ENCODE assay signal across 26 cellular contexts in genomic region chr2:129720360-129720759, GRCh38.
DNase-seq lines count a peak whose midpoint lies in the region; FAIRE-seq and TF ChIP-seq lines count a peak whose summit lies in the region.
"Had no signal": no experiment of that assay in that cellular context is flagged by ENCODE, and none has a peak within 500 bp of the region (broad histone marks: within the 10 kb centered on the region; RNA-seq: fewer than 3 reads in every experiment).

No MANE protein-coding gene starts in this region.

- no peaks in the 10 kb centered on the region for H3K27me3 Mint-ChIP-seq in osteocyte (ENCODE audit: unreplicated experiment)

- intact Hi-C loops in esophagus muscularis mucosa (cut with DNase I): no loop called here

- no peak for TF ChIP-seq RAD21 in Ishikawa (IDR thresholded peaks at IDR 0.05; ENCODE audit: low read depth)

- H3K36me3 Mint-ChIP-seq in osteocyte (ENCODE audit: unreplicated experiment): no peaks in the 10 kb centered on the region
- H3K36me3 Mint-ChIP-seq: CD14-positive monocyte; CD4-positive, alpha-beta memory T cell; CD4-positive, CD25-positive, alpha-beta regulatory T cell; CD8-positive, alpha-beta memory T cell had no signal

- no peak overlapping the region for H3K4me3 ChIP-seq in esophagus muscularis mucosa
- H3K4me3 ChIP-seq: A549, BLaER1, GM12878 had no signal

- H3K27ac Mint-ChIP-seq in osteocyte (ENCODE audit: unreplicated experiment): no peak overlapping the region
- H3K27ac Mint-ChIP-seq: B cell; CD14-positive monocyte; CD4-positive, alpha-beta memory T cell; CD4-positive, CD25-positive, alpha-beta regulatory T cell; CD8-positive, alpha-beta memory T cell had no signal

- TF ChIP-seq EP300 in Ishikawa (IDR thresholded peaks at IDR 0.05; ENCODE audit: borderline replicate concordance): no peak
- no peak for TF ChIP-seq EP300 in esophagus muscularis mucosa (IDR thresholded peaks at IDR 0.05)

- H3K4me1 Mint-ChIP-seq in osteocyte (ENCODE audit: unreplicated experiment): no peaks in the 10 kb centered on the region
- H3K4me1 Mint-ChIP-seq: B cell; CD14-positive monocyte; CD4-positive, alpha-beta memory T cell; CD4-positive, CD25-positive, alpha-beta regulatory T cell; CD8-positive, alpha-beta memory T cell had no signal

- H3K9me3 Mint-ChIP-seq in osteocyte (ENCODE audit: unreplicated experiment): peaks cover 8% of the 10 kb centered on the region
- H3K9me3 Mint-ChIP-seq: CD4-positive, CD25-positive, alpha-beta regulatory T cell had no signal

- no peak overlapping the region for H3K4me3 Mint-ChIP-seq in osteocyte (ENCODE audit: unreplicated experiment)
- H3K4me3 Mint-ChIP-seq: B cell; CD14-positive monocyte; CD4-positive, alpha-beta memory T cell; CD4-positive, CD25-positive, alpha-beta regulatory T cell; CD8-positive, alpha-beta memory T cell had no signal

- no peak for FAIRE-seq in GM12891 (lab: Jason Lieb, UNC)
- FAIRE-seq: A549, GM12878, GM19239 had no signal

- H3K36me3 ChIP-seq in esophagus muscularis mucosa: no peaks in the 10 kb centered on the region
- H3K36me3 ChIP-seq: BLaER1 had no signal

- H3K9me3 ChIP-seq in esophagus muscularis mucosa: no peaks in the 10 kb centered on the region
- H3K9me3 ChIP-seq: A549, BLaER1 had no signal

- H3K27ac ChIP-seq in esophagus muscularis mucosa (replicated peaks in 1 of 4): no peak overlapping the region
- H3K27ac ChIP-seq: 22Rv1, A549, BLaER1 had no signal

- H3K27me3 ChIP-seq in esophagus muscularis mucosa: peaks cover 0 to 18% (median 0%) of the 10 kb centered on the region in 4 donors
- H3K27me3 ChIP-seq: BLaER1 had no signal

- DNase-seq in activated CD8-positive, alpha-beta memory T cell treated with anti-CD3 and anti-CD28 coated beads for 24 hours: peak; percentile 19
- no peak for DNase-seq in activated CD8-positive, alpha-beta memory T cell treated with anti-CD3 and anti-CD28 coated beads, Interleukin-2, amount 50 U/mL, for 4 hours
- peak; percentile 65 for DNase-seq in osteocyte (ENCODE audit: extremely low spot score, unreplicated experiment)
- DNase-seq in esophagus muscularis mucosa (ENCODE audit: extremely low spot score): no peak
- no peak for DNase-seq in GM12891 (ENCODE audit: insufficient read length, low spot score)
- DNase-seq: AML-193; C1 segment of cervical spinal cord; CD4-positive, alpha-beta memory T cell; CD4-positive, CD25-positive, alpha-beta regulatory T cell; CD8-positive, alpha-beta memory T cell; COR-L47; DMS 273 treated with DMSO at 0.1 percent for 48 hours; DMS153; DMS53; DMS79; DND-41; EL; GDM1 had no signal

- no peaks in the 10 kb centered on the region for H3K4me1 ChIP-seq in esophagus muscularis mucosa
- H3K4me1 ChIP-seq: A549 had no signal

- no peak for TF ChIP-seq POLR2A in esophagus muscularis mucosa (IDR thresholded peaks at IDR 0.05; ENCODE audit: low read depth)
- TF ChIP-seq POLR2A in GM12891 (IDR thresholded peaks at IDR 0.05; ENCODE audit: low read depth, low read length): no peak

- TF ChIP-seq CTCF in osteocyte (IDR thresholded peaks at IDR 0.05) (no peak), esophagus muscularis mucosa (IDR thresholded peaks at IDR 0.05) (no peak)

- 92% methylated on average over 5 of the region's 6 CpGs for WGBS in esophagus muscularis mucosa

TF ChIP-seq in Ishikawa, 13 proteins besides CTCF, POLR2A, EP300 and RAD21:
- TF ChIP-seq CREB1 (IDR thresholded peaks at IDR 0.05; ENCODE audit: low read depth) (no peak), ZBTB7A (IDR thresholded peaks at IDR 0.05; ENCODE audit: low read depth) (no peak)
- TF ChIP-seq, protein P1, sequence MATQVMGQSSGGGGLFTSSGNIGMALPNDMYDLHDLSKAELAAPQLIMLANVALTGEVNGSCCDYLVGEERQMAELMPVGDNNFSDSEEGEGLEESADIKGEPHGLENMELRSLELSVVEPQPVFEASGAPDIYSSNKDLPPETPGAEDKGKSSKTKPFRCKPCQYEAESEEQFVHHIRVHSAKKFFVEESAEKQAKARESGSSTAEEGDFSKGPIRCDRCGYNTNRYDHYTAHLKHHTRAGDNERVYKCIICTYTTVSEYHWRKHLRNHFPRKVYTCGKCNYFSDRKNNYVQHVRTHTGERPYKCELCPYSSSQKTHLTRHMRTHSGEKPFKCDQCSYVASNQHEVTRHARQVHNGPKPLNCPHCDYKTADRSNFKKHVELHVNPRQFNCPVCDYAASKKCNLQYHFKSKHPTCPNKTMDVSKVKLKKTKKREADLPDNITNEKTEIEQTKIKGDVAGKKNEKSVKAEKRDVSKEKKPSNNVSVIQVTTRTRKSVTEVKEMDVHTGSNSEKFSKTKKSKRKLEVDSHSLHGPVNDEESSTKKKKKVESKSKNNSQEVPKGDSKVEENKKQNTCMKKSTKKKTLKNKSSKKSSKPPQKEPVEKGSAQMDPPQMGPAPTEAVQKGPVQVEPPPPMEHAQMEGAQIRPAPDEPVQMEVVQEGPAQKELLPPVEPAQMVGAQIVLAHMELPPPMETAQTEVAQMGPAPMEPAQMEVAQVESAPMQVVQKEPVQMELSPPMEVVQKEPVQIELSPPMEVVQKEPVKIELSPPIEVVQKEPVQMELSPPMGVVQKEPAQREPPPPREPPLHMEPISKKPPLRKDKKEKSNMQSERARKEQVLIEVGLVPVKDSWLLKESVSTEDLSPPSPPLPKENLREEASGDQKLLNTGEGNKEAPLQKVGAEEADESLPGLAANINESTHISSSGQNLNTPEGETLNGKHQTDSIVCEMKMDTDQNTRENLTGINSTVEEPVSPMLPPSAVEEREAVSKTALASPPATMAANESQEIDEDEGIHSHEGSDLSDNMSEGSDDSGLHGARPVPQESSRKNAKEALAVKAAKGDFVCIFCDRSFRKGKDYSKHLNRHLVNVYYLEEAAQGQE (IDR thresholded peaks at IDR 0.05; ENCODE audit: low read depth): peak; percentile 52; the same call in 1 of the 2 replicates

TF ChIP-seq in GM12891, 5 proteins besides CTCF, POLR2A, EP300 and RAD21:
- TF ChIP-seq POU2F2 (IDR thresholded peaks at IDR 0.05; ENCODE audit: low read depth, low read length) (no peak), SPI1 (IDR thresholded peaks at IDR 0.05; ENCODE audit: low read depth, low read length) (no peak), TAF1 (IDR thresholded peaks at IDR 0.05; ENCODE audit: low read depth, low read length) (no peak), PAX5 (IDR thresholded peaks at IDR 0.05; ENCODE audit: insufficient read depth, low read length, severe bottlenecking) (no peak), POLR2AphosphoS5 (IDR thresholded peaks at IDR 0.05; ENCODE audit: low read depth, low read length) (no peak)

Comparison
In these comparisons a context has a peak if more than half of its experiments do, and no peak if none do; other contexts are left out.
1. DNase-seq: peak in activated CD8-positive, alpha-beta memory T cell treated with anti-CD3 and anti-CD28 coated beads for 24 hours (single experiment) and osteocyte (single experiment); none in activated CD8-positive, alpha-beta memory T cell treated with anti-CD3 and anti-CD28 coated beads, Interleukin-2, amount 50 U/mL, for 4 hours (single experiment), esophagus muscularis mucosa (single experiment) and GM12891 (single experiment).